Comparison of ENCODE assay signal across 16 cellular contexts in the genomic region with DNA sequence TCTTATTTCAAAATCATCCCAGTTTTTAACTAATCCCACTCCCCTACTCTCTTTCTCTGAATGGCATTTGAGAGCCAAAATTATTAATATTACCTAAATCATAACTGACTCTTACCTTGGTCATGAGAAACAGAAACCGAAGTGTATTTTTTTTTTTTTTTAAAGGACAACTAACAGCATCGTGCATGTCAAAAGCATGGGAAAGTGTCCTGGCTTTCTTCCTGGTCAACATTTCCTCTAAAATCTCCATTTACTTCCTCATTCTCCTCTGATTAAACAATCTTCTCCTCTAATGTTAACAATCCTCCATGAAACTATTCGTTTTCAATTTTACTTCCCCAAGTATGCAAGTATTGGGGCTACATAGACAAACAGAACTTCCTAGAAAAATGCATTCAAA. TPM values are rescaled to one million over a fixed set of nuclear protein-coding genes. Genes with fewer than 3 reads are reported as not detected.
DNase-seq lines count a peak whose midpoint lies in the region; TF ChIP-seq lines count a peak whose summit lies in the region.
"Had no signal": no experiment of that assay in that cellular context is flagged by ENCODE, and none has a peak within 500 bp of the region (broad histone marks: within the 10 kb centered on the region; RNA-seq: fewer than 3 reads in every experiment).

No MANE protein-coding gene starts in this region.

- no peaks in the 10 kb centered on the region for H3K27me3 Mint-ChIP-seq in type B pancreatic cell

- H3K4me2 ChIP-seq in PC-9 = peak overlapping the region; percentile 83
- H3K4me2 ChIP-seq in hepatocyte = no peak overlapping the region

- POLR2A ChIA-PET in PC-9 (lab: Charles Lee; ENCODE audit: unreplicated experiment) = interaction anchor here (0.6 kb wide), 1 partner anchor 104 kb away, joined by 3 read pairs; no protein-coding TSS in a partner anchor

- CTCF ChIA-PET in PC-9 (lab: Charles Lee) = no interaction called here

- H3K79me2 ChIP-seq in PC-9 (ENCODE audit: low read depth) = peaks cover 89% of the 10 kb centered on the region
- peaks cover 11% of the 10 kb centered on the region for H3K79me2 ChIP-seq in hepatocyte

- peak overlapping the region; percentile 89 for H3K27ac Mint-ChIP-seq in type B pancreatic cell

- peaks cover 38% of the 10 kb centered on the region for H3K4me1 ChIP-seq in PC-9 (replicated peaks; ENCODE audit: insufficient read depth)
- no peaks in the 10 kb centered on the region for H3K4me1 ChIP-seq in hepatocyte (ENCODE audit: insufficient read depth)

- H3K9me3 ChIP-seq in PC-9 (ENCODE audit: insufficient read depth, low read depth) = no peaks in the 10 kb centered on the region
- no peaks in the 10 kb centered on the region for H3K9me3 ChIP-seq in hepatocyte (ENCODE audit: low read depth)
- H3K9me3 ChIP-seq: ascending aorta, suprapubic skin had no signal

- H3K27ac ChIP-seq in PC-9 (peak overlapping the region; percentile 99), hepatocyte (peak overlapping the region; percentile 28)
- H3K27ac ChIP-seq: ascending aorta, suprapubic skin had no signal

- H3K4me3 Mint-ChIP-seq in type B pancreatic cell = peak overlapping the region; percentile 95

- H3K4me1 Mint-ChIP-seq in type B pancreatic cell (ENCODE audit: unreplicated experiment) = peaks cover 29% of the 10 kb centered on the region

- DNase-seq in NCI-H2029 treated with DMSO at 0.1 percent for 48 hours (lab: John Stamatoyannopoulos, UW) (peak; percentile 13), NCI-H2029 (lab: John Stamatoyannopoulos, UW) (no peak), PC-9 (peak in 1 of 2 experiments; percentile 94), hepatocyte (ENCODE audit: low spot score) (no peak), type B pancreatic cell (ENCODE audit: extremely low spot score, unreplicated experiment) (no peak), dedifferentiated amniotic fluid mesenchymal stem cell (ENCODE audit: extremely low spot score) (no peak), A172 (ENCODE audit: low spot score) (no peak)
- DNase-seq in activated CD4-positive, CD25-positive, alpha-beta regulatory T cell treated with anti-CD3 and anti-CD28 coated beads, Interleukin-2, amount 50 U/mL, for 72 hours = no peak
- DNase-seq: 8988T; activated T-cell treated with anti-CD3 and anti-CD28 coated beads, Interleukin-2, amount 50 U/mL, for 48 hours; DMS79; effector CD4-positive, alpha-beta T cell; NCI-H2171 treated with DMSO at 0.1 percent for 48 hours; T-helper 1 cell had no signal

- H4K20me1 ChIP-seq in PC-9 (ENCODE audit: insufficient read depth) = no peaks in the 10 kb centered on the region
- no peaks in the 10 kb centered on the region for H4K20me1 ChIP-seq in hepatocyte (ENCODE audit: insufficient read depth, poor library complexity, severe bottlenecking)

- H3K9me2 ChIP-seq in PC-9 (ENCODE audit: insufficient read depth) (no peaks in the 10 kb centered on the region), hepatocyte (replicated peaks; ENCODE audit: insufficient read depth) (no peaks in the 10 kb centered on the region)

- BruUV-seq in PC-9 (replicated peaks; lab: Mats Ljungman, UMichigan) = no TSS peak

- H3K27me3 ChIP-seq in PC-9 (ENCODE audit: insufficient read depth, low read depth) (no peaks in the 10 kb centered on the region), hepatocyte (no peaks in the 10 kb centered on the region)
- H3K27me3 ChIP-seq: ascending aorta, suprapubic skin had no signal

- peaks cover 11% of the 10 kb centered on the region for H3K36me3 Mint-ChIP-seq in type B pancreatic cell

- H3K36me3 ChIP-seq in PC-9 (ENCODE audit: low read depth) = peaks cover 2% of the 10 kb centered on the region
- no peaks in the 10 kb centered on the region for H3K36me3 ChIP-seq in hepatocyte (replicated peaks; ENCODE audit: insufficient read depth, low read depth)
- H3K36me3 ChIP-seq: ascending aorta, suprapubic skin had no signal

- TF ChIP-seq CTCF in PC-9 (conservative IDR thresholded peaks at IDR 0.05) (no peak), hepatocyte (IDR thresholded peaks at IDR 0.05; ENCODE audit: poor library complexity) (no peak), type B pancreatic cell (conservative IDR thresholded peaks at IDR 0.05) (no peak)

- H3K4me3 ChIP-seq in PC-9 (peak overlapping the region; percentile 90; the same call in 1 of the 2 replicates), hepatocyte (no peak overlapping the region)
- H3K4me3 ChIP-seq: ascending aorta, suprapubic skin had no signal

- H2AFZ ChIP-seq in PC-9 (no peak overlapping the region), hepatocyte (no peak overlapping the region)

- WGBS in hepatocyte (ENCODE audit: low lambda C conversion rate, missing lambda C conversion rate) = 55% methylated on average over 3 of the region's 3 CpGs

- H3F3A ChIP-seq in PC-9 (ENCODE audit: insufficient read depth, low read depth) = peaks cover 23% of the 10 kb centered on the region

- peaks cover 3% of the 10 kb centered on the region for H3K9me3 Mint-ChIP-seq in type B pancreatic cell

- intact Hi-C loops in PC-9 (cut with micrococcal nuclease; ENCODE audit: unreplicated experiment) = no loop called here

RNA-seq across cellular contexts. Expression of gene STS, which starts 2.1 kb away (rescaled TPM):
- 2.2 and 3.3 TPM in 2 replicates for total RNA-seq in PC-9 (2021)
- total RNA-seq in hepatocyte = 6.5 and 7.0 TPM in 2 replicates
- 3.7 and 4.4 TPM in 2 replicates for polyA plus RNA-seq in hepatocyte
- total RNA-seq in type B pancreatic cell (ENCODE audit: low replicate concordance) = 18.3 and 42.1 TPM in 2 replicates
- 1.9 and 2.3 TPM in 2 replicates for total RNA-seq in A172 (2014; rRNA removed; shearing (Covaris generic))

RNA-seq across cellular contexts. Expression of gene PUDP, which starts 2.5 kb away (rescaled TPM):
- total RNA-seq in PC-9 (2021) = 22.6 and 24.9 TPM in 2 replicates
- total RNA-seq in hepatocyte = 22.6 and 23.2 TPM in 2 replicates
- 18.1 and 32.8 TPM in 2 replicates for polyA plus RNA-seq in hepatocyte
- 63.6 and 75.9 TPM in 2 replicates for total RNA-seq in type B pancreatic cell (ENCODE audit: low replicate concordance)
- total RNA-seq in A172 (2014; rRNA removed; shearing (Covaris generic)) = 12.1 and 12.4 TPM in 2 replicates
